Comparison of ENCODE assay signal across 8 cellular contexts in genomic region chr20:23441850-23442313, GRCh38. TPM values are rescaled to one million over a fixed set of nuclear protein-coding genes. Genes with fewer than 3 reads are reported as not detected.
DNase-seq lines count a peak whose midpoint lies in the region; ATAC-seq, FAIRE-seq and TF ChIP-seq lines count a peak whose summit lies in the region.

No MANE protein-coding gene starts in this region.

- no peak for TF ChIP-seq POLR2A in GM12891 (IDR thresholded peaks at IDR 0.05; ENCODE audit: low read depth, low read length)

- FAIRE-seq in GM12891 (lab: Jason Lieb, UNC) = peak; percentile 94

- TF ChIP-seq CTCF in 22Rv1 (IDR thresholded peaks at IDR 0.05) = peak; percentile 86

- no peak overlapping the region for H3K4me3 Mint-ChIP-seq in memory B cell

- peak; percentile 75 for ATAC-seq in HG03139 (IDR thresholded peaks at IDR 0.05; ENCODE audit: unreplicated experiment)
- peak; percentile 82 for ATAC-seq in memory B cell (ENCODE audit: low read depth)

- no peaks in the 10 kb centered on the region for H3K27me3 Mint-ChIP-seq in memory B cell

- DNase-seq in GM12891 (ENCODE audit: insufficient read length, low spot score) (peak; percentile 57), NCI-H524 (lab: John Stamatoyannopoulos, UW) (peak; percentile 83 to 90), memory B cell (ENCODE audit: low spot score in 2 of 2) (peak; percentile 34 to 55)
- DNase-seq in activated CD4-positive, alpha-beta T cell treated with anti-CD3 and anti-CD28 coated beads, Interleukin-2, amount 50 U/mL, for 4 hours = peak; percentile 36 to 41
- DNase-seq in effector CD8-positive, alpha-beta T cell (lab: John Stamatoyannopoulos, UW) = peak; percentile 41
- DNase-seq in stimulated activated CD8-positive, alpha-beta memory T cell treated with anti-CD3 and anti-CD28 coated beads, Interleukin-4, amount 100 ng/mL, for 24 hours (ENCODE audit: low read depth) = peak; percentile 45

- H3K27ac ChIP-seq in 22Rv1 = no peak overlapping the region

- H3K27ac Mint-ChIP-seq in memory B cell = no peak overlapping the region

- H3K36me3 Mint-ChIP-seq in memory B cell = no peaks in the 10 kb centered on the region

- peaks cover 2% of the 10 kb centered on the region for H3K4me1 Mint-ChIP-seq in memory B cell

- H3K9me3 Mint-ChIP-seq in memory B cell = no peaks in the 10 kb centered on the region

TF ChIP-seq in GM12891, 5 proteins besides CTCF, POLR2A, EP300 and RAD21:
- no peak for TF ChIP-seq TAF1 (IDR thresholded peaks at IDR 0.05; ENCODE audit: low read depth, low read length)
- TF ChIP-seq PAX5 (IDR thresholded peaks at IDR 0.05; ENCODE audit: insufficient read depth, low read length, severe bottlenecking) = no peak
- TF ChIP-seq SPI1 (IDR thresholded peaks at IDR 0.05; ENCODE audit: low read depth, low read length) = no peak
- no peak for TF ChIP-seq POU2F2 (IDR thresholded peaks at IDR 0.05; ENCODE audit: low read depth, low read length)
- no peak for TF ChIP-seq POLR2AphosphoS5 (IDR thresholded peaks at IDR 0.05; ENCODE audit: low read depth, low read length)

RNA-seq across cellular contexts. Expression of gene CSTL1, which starts 2.4 kb away (rescaled TPM):
- polyA plus RNA-seq in GM12891 (2012; ENCODE audit: low read depth, missing spikeins) = not detected

RNA-seq across cellular contexts. Expression of gene CST11, which starts 10.8 kb away (rescaled TPM):
- polyA plus RNA-seq in GM12891 (2012; ENCODE audit: low read depth, missing spikeins) = not detected

RNA-seq across cellular contexts. Expression of gene NAPB, which starts 20.6 kb away (rescaled TPM):
- 7.1 TPM for polyA plus RNA-seq in GM12891 (2012; ENCODE audit: low read depth, missing spikeins)

RNA-seq across cellular contexts. Expression of gene CST8, which starts 49.0 kb away (rescaled TPM):
- polyA plus RNA-seq in GM12891 (2012; ENCODE audit: low read depth, missing spikeins) = not detected
